ENCODE assay signal across 1 cellular context in genomic region chr9:14097666-14098065, GRCh38.
TF ChIP-seq lines count a peak whose summit lies in the region.

No MANE protein-coding gene starts in this region.

TF ChIP-seq in liver, 16 proteins besides CTCF, POLR2A, EP300 and RAD21 (continued from another document):
- TF ChIP-seq ZBTB33 (IDR thresholded peaks at IDR 0.05) (no peak), EGR1 (IDR thresholded peaks at IDR 0.05; ENCODE audit: low read depth in 2 of 2) (no peak), FOXA1 (IDR thresholded peaks at IDR 0.05) (no peak), RXRA (IDR thresholded peaks at IDR 0.05) (no peak), GABPA (IDR thresholded peaks at IDR 0.05 in 1 of 2, conservative IDR thresholded peaks at IDR 0.05 in 1 of 2) (no peak)
